In genomic region chr13:36819064-36819810, GRCh38 we compare ENCODE assay signal across 8 cellular contexts. TPM values are rescaled to one million over a fixed set of nuclear protein-coding genes. Genes with fewer than 3 reads are reported as not detected.
A peak's percentile ranks its signal among the peaks of the same experiment; 100 is the strongest.
DNase-seq lines count a peak whose midpoint lies in the region; ATAC-seq, FAIRE-seq and TF ChIP-seq lines count a peak whose summit lies in the region.

RFXAP (plus strand) TSS chr13:36819222; CDS start chr13:36819358, 136 bp downstream.

- TF ChIP-seq CTCF in GM10248 (IDR thresholded peaks at IDR 0.05; ENCODE audit: control extremely low read depth, extremely low read depth, low read depth, missing control alignments) (no peak), pancreas (IDR thresholded peaks at IDR 0.05) (peak in 1 of 4 donors; percentile 11), tibial artery (IDR thresholded peaks at IDR 0.05) (peak in 1 of 2 experiments; percentile 21)

- peaks cover 10 to 12% of the 10 kb centered on the region in 2 donors for H3K36me3 Mint-ChIP-seq in activated naive CD4-positive, alpha-beta T cell treated with anti-CD3 and anti-CD28 coated beads, Interleukin-2, amount 50 U/mL, for 72 hours

- POLR2A ChIA-PET in GM10248 (lab: Yijun Ruan, JAX) = no interaction called here
- POLR2A ChIA-PET in HEK293T (lab: Yijun Ruan, JAX) = interaction anchor here (1.2 kb wide), 1 partner anchor 181 kb away, joined by 5 read pairs; the partner anchor contains the start of gene EXOSC8

- WGBS in pancreas, 2 donors = 1% methylated on average over 74 to 78 of the region's 78 CpGs

- ATAC-seq in activated naive CD4-positive, alpha-beta T cell treated with anti-CD3 and anti-CD28 coated beads, Interleukin-2, amount 50 U/mL, for 72 hours = peak; percentile 88 to 90
- ATAC-seq in Right ventricle myocardium inferior (peak; percentile 99), pancreas (peak; percentile 96 to 100 (median 98))

- peak within 1 kb of the TSS; percentile 91 to 92 for H3K27ac Mint-ChIP-seq in activated naive CD4-positive, alpha-beta T cell treated with anti-CD3 and anti-CD28 coated beads, Interleukin-2, amount 50 U/mL, for 72 hours

- H3K4me1 ChIP-seq in pancreas (peaks cover 6 to 15% (median 6%) of the 10 kb centered on the region in 3 donors), tibial artery (peaks cover 0 to 36% (median 10%) of the 10 kb centered on the region in 4 donors)

- no peaks in the 10 kb centered on the region for H3K27me3 ChIP-seq in pancreas
- H3K27me3 ChIP-seq in tibial artery = no peaks in the 10 kb centered on the region

- H3K4me3 ChIP-seq in pancreas (peak within 1 kb of the TSS; percentile 59 to 93 (median 73)), tibial artery (peak within 1 kb of the TSS; percentile 73 to 87)

- H3K36me3 ChIP-seq in pancreas (no peaks in the 10 kb centered on the region), tibial artery (no peaks in the 10 kb centered on the region)

- H3K27ac ChIP-seq in pancreas = peak within 1 kb of the TSS; percentile 39 to 58 (median 52)
- peak within 1 kb of the TSS; percentile 73 to 74 for H3K27ac ChIP-seq in tibial artery

- FAIRE-seq in pancreas (lab: Jason Lieb, UNC) = no peak

- CTCF ChIA-PET in GM10248 (lab: Yijun Ruan, JAX) = no interaction called here
- CTCF ChIA-PET in HEK293T (lab: Yijun Ruan, JAX) = no interaction called here

- H3K9me3 Mint-ChIP-seq in activated naive CD4-positive, alpha-beta T cell treated with anti-CD3 and anti-CD28 coated beads, Interleukin-2, amount 50 U/mL, for 72 hours = no peaks in the 10 kb centered on the region

- H3K9me3 ChIP-seq in pancreas (no peaks in the 10 kb centered on the region), tibial artery (no peaks in the 10 kb centered on the region)

- DNase-seq in GM10248 (ENCODE audit: extremely low spot score) = peak; percentile 97
- peak; percentile 98 for DNase-seq in HEK293T (ENCODE audit: extremely low spot score)
- DNase-seq in MV-4-11 (lab: John Stamatoyannopoulos, UW) = peak; percentile 82
- peak; percentile 44 for DNase-seq in SKM-1 (lab: John Stamatoyannopoulos, UW; ENCODE audit: unreplicated experiment)
- peak; percentile 91 to 92 for DNase-seq in activated naive CD4-positive, alpha-beta T cell treated with anti-CD3 and anti-CD28 coated beads, Interleukin-2, amount 50 U/mL, for 72 hours (ENCODE audit: low spot score in 2 of 2)
- peak; percentile 98 for DNase-seq in Right ventricle myocardium inferior (ENCODE audit: missing footprints)
- peak; percentile 82 to 98 (median 92) for DNase-seq in pancreas
- DNase-seq in tibial artery = peak; percentile 85 to 90

- intact Hi-C loops in Right ventricle myocardium inferior (cut with DNase I) = no loop called here
- intact Hi-C loops in pancreas (cut with DNase I) = no loop called here
- intact Hi-C loops in tibial artery (cut with DNase I; ENCODE audit: low total_unique reads) = no loop called here

TF ChIP-seq in HEK293T, 16 proteins besides CTCF, POLR2A, EP300 and RAD21:
- TF ChIP-seq PKNOX1 (IDR thresholded peaks at IDR 0.05) (0 out of 2 replicates have a peak, but pooled peaks have one; percentile 6), ELF4 (IDR thresholded peaks at IDR 0.05) (no peak)

RNA-seq across cellular contexts. Expression of gene RFXAP, which starts in this region (rescaled TPM):
- 10 to 100 TPM in 1 of 2 donors, 1 to 10 TPM in 1; 5.7 to 16.9 TPM for total RNA-seq in activated naive CD4-positive, alpha-beta T cell treated with anti-CD3 and anti-CD28 coated beads, Interleukin-2, amount 50 U/mL, for 72 hours
- total RNA-seq in Right ventricle myocardium inferior (2.2 TPM), pancreas (1 to 10 TPM; 2.0 to 3.1 (median 2.3) TPM)
- 1 to 10 TPM; 1.8 to 4.1 TPM for polyA plus RNA-seq in pancreas

Comparison
In these comparisons a context has a peak if more than half of its experiments do, and no peak if none do; other contexts are left out.
1. Peak in every context shown above with its lines: DNase-seq, ATAC-seq, H3K4me3 ChIP-seq and H3K27ac ChIP-seq.
2. DNase-seq: peak in every context shown above with its lines; median percentile 98 in HEK293T; 98 in Right ventricle myocardium inferior; 97 in GM10248; 92 in pancreas; 92 in activated naive CD4-positive, alpha-beta T cell treated with anti-CD3 and anti-CD28 coated beads, Interleukin-2, amount 50 U/mL, for 72 hours; 88 in tibial artery; 82 in MV-4-11; 44 in SKM-1.